Comparison of ENCODE assay signal across 25 cellular contexts in genomic region chr9:95710449-95710848, GRCh38.
"Had no signal": no experiment of that assay in that cellular context is flagged by ENCODE, and none has a peak within 500 bp of the region (broad histone marks: within the 10 kb centered on the region; RNA-seq: fewer than 3 reads in every experiment).

No MANE protein-coding gene starts in this region.

- DNase-seq: islet precursor cell; left ventricle myocardium inferior; mesendoderm; naive B cell; natural killer cell; nephron progenitor cell; ovary; retina; sigmoid colon; small intestine; spleen; stimulated activated CD4-positive, alpha-beta T cell treated with anti-CD3 and anti-CD28 coated beads, Interleukin-4, amount 100 ng/mL, for 24 hours; stimulated activated naive CD4-positive, alpha-beta T cell treated with Interleukin-2 at 50 U/mL for 16 hours; stimulated activated naive CD8-positive, alpha-beta T cell treated with anti-CD3 and anti-CD28 coated beads, Interleukin-15, amount 100 ng/mL, for 72 hours; substantia nigra had no signal

- H3K4me1 ChIP-seq: left ventricle myocardium inferior, neural progenitor cell, sigmoid colon, spleen, vagina had no signal

- H3K27me3 Mint-ChIP-seq: stimulated activated naive CD8-positive, alpha-beta T cell treated with anti-CD3 and anti-CD28 coated beads, Interleukin-15, amount 100 ng/mL, for 72 hours; type B pancreatic cell had no signal

- H3K9me3 ChIP-seq: ovary, prostate gland, sigmoid colon, vagina had no signal

- H3K4me3 Mint-ChIP-seq: mesothelial cell of epicardium; naive B cell; natural killer cell; nephron progenitor cell; neural progenitor cell; stimulated activated effector memory CD8-positive, alpha-beta T cell treated with anti-CD3 and anti-CD28 coated beads, Interleukin-12 subunit alpha, Interleukin-12 subunit beta, amount 100 ng/mL, for 72 hours; stimulated activated naive CD8-positive, alpha-beta T cell treated with anti-CD3 and anti-CD28 coated beads, Interleukin-15, amount 100 ng/mL, for 72 hours; type B pancreatic cell had no signal

- H2AFZ ChIP-seq: neural progenitor cell had no signal

- H3K27ac Mint-ChIP-seq: mesothelial cell of epicardium; naive B cell; natural killer cell; nephron progenitor cell; neural progenitor cell; stimulated activated effector memory CD8-positive, alpha-beta T cell treated with anti-CD3 and anti-CD28 coated beads, Interleukin-12 subunit alpha, Interleukin-12 subunit beta, amount 100 ng/mL, for 72 hours; stimulated activated naive CD8-positive, alpha-beta T cell treated with anti-CD3 and anti-CD28 coated beads, Interleukin-15, amount 100 ng/mL, for 72 hours; type B pancreatic cell had no signal

- H3K36me3 ChIP-seq: left ventricle myocardium inferior, neural progenitor cell, ovary, prostate gland, sigmoid colon, spleen, tibial nerve, vagina had no signal

- H3K4me3 ChIP-seq: hepatocyte, left ventricle myocardium inferior, lung, neural progenitor cell, ovary, prostate gland, sigmoid colon, spleen, tibial nerve, vagina had no signal

- H3K27ac ChIP-seq: hepatocyte, left ventricle myocardium inferior, neural progenitor cell, ovary, prostate gland, sigmoid colon, spleen, tibial nerve, vagina had no signal

- H3K79me2 ChIP-seq: hepatocyte had no signal

- ATAC-seq: natural killer cell; right cardiac atrium; stimulated activated effector memory CD8-positive, alpha-beta T cell treated with anti-CD3 and anti-CD28 coated beads, Interleukin-12 subunit alpha, Interleukin-12 subunit beta, amount 100 ng/mL, for 72 hours; stimulated activated naive CD8-positive, alpha-beta T cell treated with anti-CD3 and anti-CD28 coated beads, Interleukin-15, amount 100 ng/mL, for 72 hours had no signal

- H3K27me3 ChIP-seq: hepatocyte, neural progenitor cell, ovary, sigmoid colon, spleen, tibial nerve, vagina had no signal

- H3K36me3 Mint-ChIP-seq: natural killer cell; neural progenitor cell; stimulated activated effector memory CD8-positive, alpha-beta T cell treated with anti-CD3 and anti-CD28 coated beads, Interleukin-12 subunit alpha, Interleukin-12 subunit beta, amount 100 ng/mL, for 72 hours; type B pancreatic cell had no signal

- H3K9ac ChIP-seq: neural progenitor cell had no signal

- H3K4me1 Mint-ChIP-seq: mesothelial cell of epicardium; naive B cell; nephron progenitor cell; neural progenitor cell; stimulated activated effector memory CD8-positive, alpha-beta T cell treated with anti-CD3 and anti-CD28 coated beads, Interleukin-12 subunit alpha, Interleukin-12 subunit beta, amount 100 ng/mL, for 72 hours; stimulated activated naive CD8-positive, alpha-beta T cell treated with anti-CD3 and anti-CD28 coated beads, Interleukin-15, amount 100 ng/mL, for 72 hours had no signal

- H3K4me2 ChIP-seq: hepatocyte, neural progenitor cell had no signal
